9 cellular contexts compared by ENCODE assay signal in genomic region chr17:48724241-48725004, GRCh38. TPM values are rescaled to one million over a fixed set of nuclear protein-coding genes. Genes with fewer than 3 reads are reported as not detected.
A peak's percentile ranks its signal among the peaks of the same experiment; 100 is the strongest.
DNase-seq lines count a peak whose midpoint lies in the region; ATAC-seq and TF ChIP-seq lines count a peak whose summit lies in the region.
"Had no signal": no experiment of that assay in that cellular context is flagged by ENCODE, and none has a peak within 500 bp of the region (broad histone marks: within the 10 kb centered on the region; RNA-seq: fewer than 3 reads in every experiment).

No MANE protein-coding gene starts in this region.

- H3K9me3 ChIP-seq in ovary = no peaks in the 10 kb centered on the region
- H3K9me3 ChIP-seq in testis = no peaks in the 10 kb centered on the region

- no peak overlapping the region for H3K27ac ChIP-seq in foreskin keratinocyte
- no peak overlapping the region for H3K27ac ChIP-seq in ovary
- H3K27ac ChIP-seq in testis = no peak overlapping the region

- ATAC-seq in foreskin keratinocyte = peak; percentile 41
- ATAC-seq in HG02885 (IDR thresholded peaks at IDR 0.05; ENCODE audit: poor library complexity, unreplicated experiment) = no peak

- TF ChIP-seq POLR2A in ovary (IDR thresholded peaks at IDR 0.05) (no peak), testis (IDR thresholded peaks at IDR 0.05) (no peak)

- H3K4me3 ChIP-seq in ovary = no peak overlapping the region
- H3K4me3 ChIP-seq in testis = no peak overlapping the region

- in situ Hi-C loops in Caki2 (cut with HindIII; ENCODE audit: low pct_unique_long_range_greater_than_20kb, low sequenced_read_pairs) = no loop called here

- TF ChIP-seq EP300 in Ishikawa (IDR thresholded peaks at IDR 0.05; ENCODE audit: borderline replicate concordance) (no peak), ovary (IDR thresholded peaks at IDR 0.05) (no peak)

- TF ChIP-seq RAD21 in Ishikawa (IDR thresholded peaks at IDR 0.05; ENCODE audit: low read depth) = peak; percentile 70

- no peaks in the 10 kb centered on the region for H3K36me3 ChIP-seq in ovary
- no peaks in the 10 kb centered on the region for H3K36me3 ChIP-seq in testis (ENCODE audit: low read depth, missing control alignments)

- TF ChIP-seq CTCF in foreskin keratinocyte (conservative IDR thresholded peaks at IDR 0.05) = peak; percentile 75
- peak in 2 of 3 donors; percentile 24 to 33 for TF ChIP-seq CTCF in ovary (IDR thresholded peaks at IDR 0.05)
- peak; percentile 60 to 71 (median 68) for TF ChIP-seq CTCF in testis (IDR thresholded peaks at IDR 0.05)

- DNase-seq in Caki2 (ENCODE audit: low read depth) = peak; percentile 35
- DNase-seq in SHP77 (lab: John Stamatoyannopoulos, UW) = peak; percentile 75 to 83
- DNase-seq in activated T-helper 9 cell treated with anti-CD3 and anti-CD28 coated beads, Interleukin-2, amount 50 U/mL, for 16 hours (ENCODE audit: low read depth) = peak; percentile 52
- peak in 1 of 2 donors; percentile 41 for DNase-seq in foreskin keratinocyte
- peak; percentile 66 to 88 (median 74) for DNase-seq in ovary
- peak; percentile 95 for DNase-seq in testis

- peaks cover 100% of the 10 kb centered on the region for H3K27me3 ChIP-seq in foreskin keratinocyte
- peaks cover 3% of the 10 kb centered on the region for H3K27me3 ChIP-seq in ovary
- no peaks in the 10 kb centered on the region for H3K27me3 ChIP-seq in testis

- intact Hi-C loops in ovary (cut with DNase I) = loop anchor here in 3 of 4 donors (5.0 to 10.0 kb wide), 4 partner anchors 70 to 693 kb away; no protein-coding TSS in a partner anchor
- intact Hi-C loops in testis (cut with DNase I; ENCODE audit: low total_unique reads) = loop anchor here (5.0 to 10.0 kb wide), 2 partner anchors 70 to 158 kb away; no protein-coding TSS in a partner anchor

- no peaks in the 10 kb centered on the region for H3K4me1 ChIP-seq in foreskin keratinocyte
- H3K4me1 ChIP-seq in ovary (ENCODE audit: insufficient read depth) = no peaks in the 10 kb centered on the region
- H3K4me1 ChIP-seq in testis = peaks cover 23% of the 10 kb centered on the region

- 7 to 10% (median 9%) methylated on average over 32 of the region's 32 CpGs for WGBS in ovary, 3 donors
- WGBS in testis, 2 donors = 8 to 10% methylated on average over 31 to 32 of the region's 32 CpGs

TF ChIP-seq in Ishikawa, 13 proteins besides CTCF, POLR2A, EP300 and RAD21:
- no peak for TF ChIP-seq EGR1 (IDR thresholded peaks at IDR 0.05)
- TF ChIP-seq ZBTB7A (IDR thresholded peaks at IDR 0.05; ENCODE audit: low read depth) = no peak
- TF ChIP-seq, protein P1, sequence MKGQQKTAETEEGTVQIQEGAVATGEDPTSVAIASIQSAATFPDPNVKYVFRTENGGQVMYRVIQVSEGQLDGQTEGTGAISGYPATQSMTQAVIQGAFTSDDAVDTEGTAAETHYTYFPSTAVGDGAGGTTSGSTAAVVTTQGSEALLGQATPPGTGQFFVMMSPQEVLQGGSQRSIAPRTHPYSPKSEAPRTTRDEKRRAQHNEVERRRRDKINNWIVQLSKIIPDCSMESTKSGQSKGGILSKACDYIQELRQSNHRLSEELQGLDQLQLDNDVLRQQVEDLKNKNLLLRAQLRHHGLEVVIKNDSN (IDR thresholded peaks at IDR 0.05) = no peak
- TF ChIP-seq, protein P2, sequence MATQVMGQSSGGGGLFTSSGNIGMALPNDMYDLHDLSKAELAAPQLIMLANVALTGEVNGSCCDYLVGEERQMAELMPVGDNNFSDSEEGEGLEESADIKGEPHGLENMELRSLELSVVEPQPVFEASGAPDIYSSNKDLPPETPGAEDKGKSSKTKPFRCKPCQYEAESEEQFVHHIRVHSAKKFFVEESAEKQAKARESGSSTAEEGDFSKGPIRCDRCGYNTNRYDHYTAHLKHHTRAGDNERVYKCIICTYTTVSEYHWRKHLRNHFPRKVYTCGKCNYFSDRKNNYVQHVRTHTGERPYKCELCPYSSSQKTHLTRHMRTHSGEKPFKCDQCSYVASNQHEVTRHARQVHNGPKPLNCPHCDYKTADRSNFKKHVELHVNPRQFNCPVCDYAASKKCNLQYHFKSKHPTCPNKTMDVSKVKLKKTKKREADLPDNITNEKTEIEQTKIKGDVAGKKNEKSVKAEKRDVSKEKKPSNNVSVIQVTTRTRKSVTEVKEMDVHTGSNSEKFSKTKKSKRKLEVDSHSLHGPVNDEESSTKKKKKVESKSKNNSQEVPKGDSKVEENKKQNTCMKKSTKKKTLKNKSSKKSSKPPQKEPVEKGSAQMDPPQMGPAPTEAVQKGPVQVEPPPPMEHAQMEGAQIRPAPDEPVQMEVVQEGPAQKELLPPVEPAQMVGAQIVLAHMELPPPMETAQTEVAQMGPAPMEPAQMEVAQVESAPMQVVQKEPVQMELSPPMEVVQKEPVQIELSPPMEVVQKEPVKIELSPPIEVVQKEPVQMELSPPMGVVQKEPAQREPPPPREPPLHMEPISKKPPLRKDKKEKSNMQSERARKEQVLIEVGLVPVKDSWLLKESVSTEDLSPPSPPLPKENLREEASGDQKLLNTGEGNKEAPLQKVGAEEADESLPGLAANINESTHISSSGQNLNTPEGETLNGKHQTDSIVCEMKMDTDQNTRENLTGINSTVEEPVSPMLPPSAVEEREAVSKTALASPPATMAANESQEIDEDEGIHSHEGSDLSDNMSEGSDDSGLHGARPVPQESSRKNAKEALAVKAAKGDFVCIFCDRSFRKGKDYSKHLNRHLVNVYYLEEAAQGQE (IDR thresholded peaks at IDR 0.05; ENCODE audit: low read depth) = no peak
- TF ChIP-seq FOXM1 (IDR thresholded peaks at IDR 0.05; ENCODE audit: borderline replicate concordance, low read depth) = no peak
- no peak for TF ChIP-seq TCF12 (IDR thresholded peaks at IDR 0.05; ENCODE audit: low read depth)

RNA-seq across cellular contexts. Expression of gene PRAC2, which starts 1.4 kb away (rescaled TPM):
- total RNA-seq in Caki2 (2014; rRNA removed; shearing (Covaris generic); ENCODE audit: low replicate concordance) = not detected in 2 replicates
- total RNA-seq in foreskin keratinocyte (not detected in 2 replicates), ovary (not detected), testis (1 to 10 TPM; 2.6 to 3.2 TPM)
- polyA plus RNA-seq in foreskin keratinocyte (not detected in 2 replicates), ovary (not detected), testis (ENCODE audit: insufficient read depth, low read depth, low replicate concordance) (0.86 TPM)
- total RNA-seq: T-helper 2 cell treated with Interferon-gamma antibody and Interleukin-4, amounts not matched to agents 100 ng/mL and 5 ng/mL, for 36 hours had no signal

RNA-seq across cellular contexts. Expression of gene PRAC1, which starts 2.1 kb away (rescaled TPM):
- not detected in 2 replicates for total RNA-seq in Caki2 (2014; rRNA removed; shearing (Covaris generic); ENCODE audit: low replicate concordance)
- total RNA-seq in foreskin keratinocyte (not detected in 2 replicates), ovary (not detected), testis (not detected)
- polyA plus RNA-seq in foreskin keratinocyte (not detected in 2 replicates), ovary (not detected), testis (ENCODE audit: insufficient read depth, low read depth, low replicate concordance) (not detected)
- total RNA-seq: T-helper 2 cell treated with Interferon-gamma antibody and Interleukin-4, amounts not matched to agents 100 ng/mL and 5 ng/mL, for 36 hours had no signal

RNA-seq across cellular contexts. Expression of gene HOXB13, which starts 4.1 kb away (rescaled TPM):
- 6.5 and 6.9 TPM in 2 replicates for total RNA-seq in Caki2 (2014; rRNA removed; shearing (Covaris generic); ENCODE audit: low replicate concordance)
- total RNA-seq in foreskin keratinocyte (not detected in 2 replicates), ovary (under 1 TPM in 1 of 7 donors, not detected in 6; 0.38 TPM), testis (under 1 TPM in 1 of 2 donors, not detected in 1; 0.24 TPM)
- polyA plus RNA-seq in foreskin keratinocyte (not detected in 2 replicates), ovary (not detected), testis (ENCODE audit: insufficient read depth, low read depth, low replicate concordance) (not detected)
- total RNA-seq: T-helper 2 cell treated with Interferon-gamma antibody and Interleukin-4, amounts not matched to agents 100 ng/mL and 5 ng/mL, for 36 hours had no signal
